In genomic region chr17:38415250-38416194, GRCh38 we compare ENCODE assay signal across 1 cellular context.
TF ChIP-seq lines count a peak whose summit lies in the region.

No MANE protein-coding gene starts in this region.

TF ChIP-seq in WTC11, 78 proteins besides CTCF, POLR2A, EP300 and RAD21 (continued from another document and continues in another):
- TF ChIP-seq, protein P1, sequence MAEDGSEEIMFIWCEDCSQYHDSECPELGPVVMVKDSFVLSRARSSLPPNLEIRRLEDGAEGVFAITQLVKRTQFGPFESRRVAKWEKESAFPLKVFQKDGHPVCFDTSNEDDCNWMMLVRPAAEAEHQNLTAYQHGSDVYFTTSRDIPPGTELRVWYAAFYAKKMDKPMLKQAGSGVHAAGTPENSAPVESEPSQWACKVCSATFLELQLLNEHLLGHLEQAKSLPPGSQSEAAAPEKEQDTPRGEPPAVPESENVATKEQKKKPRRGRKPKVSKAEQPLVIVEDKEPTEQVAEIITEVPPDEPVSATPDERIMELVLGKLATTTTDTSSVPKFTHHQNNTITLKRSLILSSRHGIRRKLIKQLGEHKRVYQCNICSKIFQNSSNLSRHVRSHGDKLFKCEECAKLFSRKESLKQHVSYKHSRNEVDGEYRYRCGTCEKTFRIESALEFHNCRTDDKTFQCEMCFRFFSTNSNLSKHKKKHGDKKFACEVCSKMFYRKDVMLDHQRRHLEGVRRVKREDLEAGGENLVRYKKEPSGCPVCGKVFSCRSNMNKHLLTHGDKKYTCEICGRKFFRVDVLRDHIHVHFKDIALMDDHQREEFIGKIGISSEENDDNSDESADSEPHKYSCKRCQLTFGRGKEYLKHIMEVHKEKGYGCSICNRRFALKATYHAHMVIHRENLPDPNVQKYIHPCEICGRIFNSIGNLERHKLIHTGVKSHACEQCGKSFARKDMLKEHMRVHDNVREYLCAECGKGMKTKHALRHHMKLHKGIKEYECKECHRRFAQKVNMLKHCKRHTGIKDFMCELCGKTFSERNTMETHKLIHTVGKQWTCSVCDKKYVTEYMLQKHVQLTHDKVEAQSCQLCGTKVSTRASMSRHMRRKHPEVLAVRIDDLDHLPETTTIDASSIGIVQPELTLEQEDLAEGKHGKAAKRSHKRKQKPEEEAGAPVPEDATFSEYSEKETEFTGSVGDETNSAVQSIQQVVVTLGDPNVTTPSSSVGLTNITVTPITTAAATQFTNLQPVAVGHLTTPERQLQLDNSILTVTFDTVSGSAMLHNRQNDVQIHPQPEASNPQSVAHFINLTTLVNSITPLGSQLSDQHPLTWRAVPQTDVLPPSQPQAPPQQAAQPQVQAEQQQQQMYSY (CRISPR knock-in tag; IDR thresholded peaks at IDR 0.05): no peak
- TF ChIP-seq NR2C2 (CRISPR knock-in tag; IDR thresholded peaks at IDR 0.05) (no peak), GABPB1 (CRISPR knock-in tag; IDR thresholded peaks at IDR 0.05) (peak; percentile 100), ZNF219 (CRISPR knock-in tag; IDR thresholded peaks at IDR 0.05; ENCODE audit: borderline replicate concordance) (no peak), ATF1 (CRISPR knock-in tag; IDR thresholded peaks at IDR 0.05) (no peak), JAZF1 (CRISPR knock-in tag; IDR thresholded peaks at IDR 0.05) (no peak), JUN (CRISPR knock-in tag; IDR thresholded peaks at IDR 0.05) (no peak), FOXP4 (CRISPR knock-in tag; IDR thresholded peaks at IDR 0.05) (0 out of 2 replicates have a peak, but pooled peaks have one; percentile 12), ESRRA (CRISPR knock-in tag; IDR thresholded peaks at IDR 0.05; ENCODE audit: borderline replicate concordance) (no peak), CDX4 (CRISPR knock-in tag; IDR thresholded peaks at IDR 0.05; ENCODE audit: borderline replicate concordance) (no peak), ZNF138 (CRISPR knock-in tag; conservative IDR thresholded peaks at IDR 0.05) (no peak), ARID4B (CRISPR knock-in tag; IDR thresholded peaks at IDR 0.05; ENCODE audit: borderline replicate concordance) (no peak), ZNF121 (CRISPR knock-in tag; IDR thresholded peaks at IDR 0.05) (no peak), GTF2I (CRISPR knock-in tag; conservative IDR thresholded peaks at IDR 0.05) (no peak), EMX1 (CRISPR knock-in tag; IDR thresholded peaks at IDR 0.05) (0 out of 2 replicates have a peak, but pooled peaks have one; percentile 9), CBFB (CRISPR knock-in tag; IDR thresholded peaks at IDR 0.05; ENCODE audit: low read depth) (no peak), E2F1 (CRISPR knock-in tag; IDR thresholded peaks at IDR 0.05) (no peak), ZNF671 (CRISPR knock-in tag; IDR thresholded peaks at IDR 0.05) (no peak), CREM (CRISPR knock-in tag; IDR thresholded peaks at IDR 0.05) (no peak), ETV6 (CRISPR knock-in tag; IDR thresholded peaks at IDR 0.05) (0 out of 2 replicates have a peak, but pooled peaks have one; percentile 59)
- TF ChIP-seq, protein P2, sequence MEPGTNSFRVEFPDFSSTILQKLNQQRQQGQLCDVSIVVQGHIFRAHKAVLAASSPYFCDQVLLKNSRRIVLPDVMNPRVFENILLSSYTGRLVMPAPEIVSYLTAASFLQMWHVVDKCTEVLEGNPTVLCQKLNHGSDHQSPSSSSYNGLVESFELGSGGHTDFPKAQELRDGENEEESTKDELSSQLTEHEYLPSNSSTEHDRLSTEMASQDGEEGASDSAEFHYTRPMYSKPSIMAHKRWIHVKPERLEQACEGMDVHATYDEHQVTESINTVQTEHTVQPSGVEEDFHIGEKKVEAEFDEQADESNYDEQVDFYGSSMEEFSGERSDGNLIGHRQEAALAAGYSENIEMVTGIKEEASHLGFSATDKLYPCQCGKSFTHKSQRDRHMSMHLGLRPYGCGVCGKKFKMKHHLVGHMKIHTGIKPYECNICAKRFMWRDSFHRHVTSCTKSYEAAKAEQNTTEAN (CRISPR knock-in tag; IDR thresholded peaks at IDR 0.05): no peak
- TF ChIP-seq, protein P3, sequence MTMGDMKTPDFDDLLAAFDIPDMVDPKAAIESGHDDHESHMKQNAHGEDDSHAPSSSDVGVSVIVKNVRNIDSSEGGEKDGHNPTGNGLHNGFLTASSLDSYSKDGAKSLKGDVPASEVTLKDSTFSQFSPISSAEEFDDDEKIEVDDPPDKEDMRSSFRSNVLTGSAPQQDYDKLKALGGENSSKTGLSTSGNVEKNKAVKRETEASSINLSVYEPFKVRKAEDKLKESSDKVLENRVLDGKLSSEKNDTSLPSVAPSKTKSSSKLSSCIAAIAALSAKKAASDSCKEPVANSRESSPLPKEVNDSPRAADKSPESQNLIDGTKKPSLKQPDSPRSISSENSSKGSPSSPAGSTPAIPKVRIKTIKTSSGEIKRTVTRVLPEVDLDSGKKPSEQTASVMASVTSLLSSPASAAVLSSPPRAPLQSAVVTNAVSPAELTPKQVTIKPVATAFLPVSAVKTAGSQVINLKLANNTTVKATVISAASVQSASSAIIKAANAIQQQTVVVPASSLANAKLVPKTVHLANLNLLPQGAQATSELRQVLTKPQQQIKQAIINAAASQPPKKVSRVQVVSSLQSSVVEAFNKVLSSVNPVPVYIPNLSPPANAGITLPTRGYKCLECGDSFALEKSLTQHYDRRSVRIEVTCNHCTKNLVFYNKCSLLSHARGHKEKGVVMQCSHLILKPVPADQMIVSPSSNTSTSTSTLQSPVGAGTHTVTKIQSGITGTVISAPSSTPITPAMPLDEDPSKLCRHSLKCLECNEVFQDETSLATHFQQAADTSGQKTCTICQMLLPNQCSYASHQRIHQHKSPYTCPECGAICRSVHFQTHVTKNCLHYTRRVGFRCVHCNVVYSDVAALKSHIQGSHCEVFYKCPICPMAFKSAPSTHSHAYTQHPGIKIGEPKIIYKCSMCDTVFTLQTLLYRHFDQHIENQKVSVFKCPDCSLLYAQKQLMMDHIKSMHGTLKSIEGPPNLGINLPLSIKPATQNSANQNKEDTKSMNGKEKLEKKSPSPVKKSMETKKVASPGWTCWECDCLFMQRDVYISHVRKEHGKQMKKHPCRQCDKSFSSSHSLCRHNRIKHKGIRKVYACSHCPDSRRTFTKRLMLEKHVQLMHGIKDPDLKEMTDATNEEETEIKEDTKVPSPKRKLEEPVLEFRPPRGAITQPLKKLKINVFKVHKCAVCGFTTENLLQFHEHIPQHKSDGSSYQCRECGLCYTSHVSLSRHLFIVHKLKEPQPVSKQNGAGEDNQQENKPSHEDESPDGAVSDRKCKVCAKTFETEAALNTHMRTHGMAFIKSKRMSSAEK (CRISPR knock-in tag; IDR thresholded peaks at IDR 0.05; ENCODE audit: borderline replicate concordance): no peak
- TF ChIP-seq, protein P4, sequence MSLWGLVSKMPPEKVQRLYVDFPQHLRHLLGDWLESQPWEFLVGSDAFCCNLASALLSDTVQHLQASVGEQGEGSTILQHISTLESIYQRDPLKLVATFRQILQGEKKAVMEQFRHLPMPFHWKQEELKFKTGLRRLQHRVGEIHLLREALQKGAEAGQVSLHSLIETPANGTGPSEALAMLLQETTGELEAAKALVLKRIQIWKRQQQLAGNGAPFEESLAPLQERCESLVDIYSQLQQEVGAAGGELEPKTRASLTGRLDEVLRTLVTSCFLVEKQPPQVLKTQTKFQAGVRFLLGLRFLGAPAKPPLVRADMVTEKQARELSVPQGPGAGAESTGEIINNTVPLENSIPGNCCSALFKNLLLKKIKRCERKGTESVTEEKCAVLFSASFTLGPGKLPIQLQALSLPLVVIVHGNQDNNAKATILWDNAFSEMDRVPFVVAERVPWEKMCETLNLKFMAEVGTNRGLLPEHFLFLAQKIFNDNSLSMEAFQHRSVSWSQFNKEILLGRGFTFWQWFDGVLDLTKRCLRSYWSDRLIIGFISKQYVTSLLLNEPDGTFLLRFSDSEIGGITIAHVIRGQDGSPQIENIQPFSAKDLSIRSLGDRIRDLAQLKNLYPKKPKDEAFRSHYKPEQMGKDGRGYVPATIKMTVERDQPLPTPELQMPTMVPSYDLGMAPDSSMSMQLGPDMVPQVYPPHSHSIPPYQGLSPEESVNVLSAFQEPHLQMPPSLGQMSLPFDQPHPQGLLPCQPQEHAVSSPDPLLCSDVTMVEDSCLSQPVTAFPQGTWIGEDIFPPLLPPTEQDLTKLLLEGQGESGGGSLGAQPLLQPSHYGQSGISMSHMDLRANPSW (CRISPR knock-in tag; conservative IDR thresholded peaks at IDR 0.05; ENCODE audit: low read depth): no peak
- TF ChIP-seq, protein P5, sequence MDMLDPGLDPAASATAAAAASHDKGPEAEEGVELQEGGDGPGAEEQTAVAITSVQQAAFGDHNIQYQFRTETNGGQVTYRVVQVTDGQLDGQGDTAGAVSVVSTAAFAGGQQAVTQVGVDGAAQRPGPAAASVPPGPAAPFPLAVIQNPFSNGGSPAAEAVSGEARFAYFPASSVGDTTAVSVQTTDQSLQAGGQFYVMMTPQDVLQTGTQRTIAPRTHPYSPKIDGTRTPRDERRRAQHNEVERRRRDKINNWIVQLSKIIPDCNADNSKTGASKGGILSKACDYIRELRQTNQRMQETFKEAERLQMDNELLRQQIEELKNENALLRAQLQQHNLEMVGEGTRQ (CRISPR knock-in tag; IDR thresholded peaks at IDR 0.05): no peak
- TF ChIP-seq, protein P6, sequence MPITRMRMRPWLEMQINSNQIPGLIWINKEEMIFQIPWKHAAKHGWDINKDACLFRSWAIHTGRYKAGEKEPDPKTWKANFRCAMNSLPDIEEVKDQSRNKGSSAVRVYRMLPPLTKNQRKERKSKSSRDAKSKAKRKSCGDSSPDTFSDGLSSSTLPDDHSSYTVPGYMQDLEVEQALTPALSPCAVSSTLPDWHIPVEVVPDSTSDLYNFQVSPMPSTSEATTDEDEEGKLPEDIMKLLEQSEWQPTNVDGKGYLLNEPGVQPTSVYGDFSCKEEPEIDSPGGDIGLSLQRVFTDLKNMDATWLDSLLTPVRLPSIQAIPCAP (CRISPR knock-in tag; IDR thresholded peaks at IDR 0.05): no peak
